ENCODE assay signal across 7 cellular contexts in the genomic region with DNA sequence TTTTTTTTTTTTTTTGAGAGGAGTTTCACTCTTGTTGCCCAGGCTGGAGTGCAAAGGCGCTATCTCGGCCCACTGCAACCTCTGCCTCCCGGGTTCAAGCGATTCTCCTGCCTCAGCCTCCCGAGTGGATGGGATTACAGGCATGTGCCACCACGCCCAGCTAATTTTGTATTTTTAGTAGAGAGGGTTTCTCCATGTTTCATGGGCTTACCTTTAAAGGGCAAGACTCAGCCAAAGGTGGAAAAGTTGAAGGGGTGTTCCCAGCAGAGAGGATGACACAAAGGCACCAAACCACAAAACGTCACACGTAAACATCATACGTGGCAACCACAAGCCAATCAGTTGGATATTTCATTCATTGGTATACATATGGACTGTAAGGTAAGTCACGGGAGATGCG. TPM values are rescaled to one million over a fixed set of nuclear protein-coding genes. Genes with fewer than 3 reads are reported as not detected.
DNase-seq lines count a peak whose midpoint lies in the region; TF ChIP-seq lines count a peak whose summit lies in the region.
"Not testable (repeated sequence)": the region's sequence is repeated elsewhere in the genome, so short reads cannot be mapped to it uniquely, and the experiment has no call there.

No MANE protein-coding gene starts in this region.

- peak overlapping the region; percentile 63 for H3K27ac Mint-ChIP-seq in MCF 10A (ENCODE audit: low read depth, unreplicated experiment)

- TSS peak; percentile 36 for BruUV-seq in MCF 10A (replicated peaks; lab: Mats Ljungman, UMichigan)

- peaks cover 31% of the 10 kb centered on the region for H3K4me1 Mint-ChIP-seq in MCF 10A (ENCODE audit: insufficient read depth, unreplicated experiment)

- not testable (repeated sequence) for H3K9me3 Mint-ChIP-seq in MCF 10A (ENCODE audit: unreplicated experiment)

- not testable (repeated sequence) for H3K4me1 ChIP-seq in HEK293 (ENCODE audit: control insufficient read depth, insufficient read depth, low read length); hepatocyte (ENCODE audit: insufficient read depth)
- peaks cover 29% of the 10 kb centered on the region for H3K4me1 ChIP-seq in skeletal muscle satellite cell (ENCODE audit: control insufficient read depth, insufficient read depth, low read length)

- H3K4me2 ChIP-seq in hepatocyte (peak overlapping the region; percentile 88), skeletal muscle satellite cell (ENCODE audit: low read length) (peak overlapping the region; percentile 88)

- not testable (repeated sequence) for H3K36me3 Mint-ChIP-seq in MCF 10A (ENCODE audit: insufficient read depth, unreplicated experiment)

- not testable (repeated sequence) for H3K79me2 ChIP-seq in hepatocyte

- H2AFZ ChIP-seq in hepatocyte, result not testable (repeated sequence)

- H4K20me1 ChIP-seq in hepatocyte (ENCODE audit: insufficient read depth, poor library complexity, severe bottlenecking), result not testable (repeated sequence)

- peak overlapping the region; percentile 86 for H3K4me3 Mint-ChIP-seq in MCF 10A (ENCODE audit: unreplicated experiment)

- H3K9ac ChIP-seq in skeletal muscle satellite cell (ENCODE audit: low read depth, low read length), result not testable (repeated sequence)

- not testable (repeated sequence) for H3K36me3 ChIP-seq in HEK293 (ENCODE audit: control insufficient read depth in 2 of 2, insufficient read depth in 1 of 2, low read length in 2 of 2); hepatocyte (replicated peaks; ENCODE audit: insufficient read depth, low read depth); skeletal muscle satellite cell (ENCODE audit: insufficient read depth, low read length)

- POLR2A ChIA-PET in HEK293 (lab: Yijun Ruan, JAX), result not testable (repeated sequence)
- POLR2A ChIA-PET in MCF 10A (lab: Yijun Ruan, JAX), result interaction anchor here (1.0 to 4.3 kb wide), 3 partner anchors 25 to 89 kb away, joined by 3 to 36 read pairs (median 3); partner anchors contain the start of genes CAB39L and SETDB2

- intact Hi-C loops in MCF 10A (cut with micrococcal nuclease), result not testable (repeated sequence)

- not testable (repeated sequence) for H3K4me3 ChIP-seq in HEK293 (ENCODE audit: low read depth, low read length); hepatocyte
- H3K4me3 ChIP-seq in skeletal muscle satellite cell (ENCODE audit: low read length), result peak overlapping the region; percentile 77

- H3K27me3 ChIP-seq in hepatocyte; skeletal muscle satellite cell (ENCODE audit: control insufficient read depth, insufficient read depth, low read length): not testable (repeated sequence)

- not testable (repeated sequence) for H3K9me3 ChIP-seq in HEK293 (ENCODE audit: control insufficient read depth, insufficient read depth, low read depth, low read length); hepatocyte (ENCODE audit: low read depth); skeletal muscle satellite cell (replicated peaks; ENCODE audit: low read length)

- CTCF ChIA-PET in HEK293 (lab: Yijun Ruan, JAX) (interaction anchor here (0.5 kb wide), 1 partner anchor 500 kb away, joined by 7 read pairs; no protein-coding TSS in a partner anchor), MCF 10A (lab: Yijun Ruan, JAX) (interaction anchor here (0.6 to 0.8 kb wide), 3 partner anchors 104 to 352 kb away, joined by 3 to 4 read pairs (median 3); no protein-coding TSS in a partner anchor)

- WGBS in hepatocyte (ENCODE audit: low lambda C conversion rate, missing lambda C conversion rate), result 92% methylated on average over 11 of the region's 11 CpGs

- TF ChIP-seq CTCF in HEK293 (tag by site-specific recombination; IDR thresholded peaks at IDR 0.05); MCF 10A (IDR thresholded peaks at IDR 0.05; ENCODE audit: unreplicated experiment); hepatocyte (IDR thresholded peaks at IDR 0.05; ENCODE audit: poor library complexity): not testable (repeated sequence)

- not testable (repeated sequence) for H3K27ac ChIP-seq in HEK293 (ENCODE audit: extremely low read depth, low read depth, low read length)
- peak overlapping the region; percentile 98 for H3K27ac ChIP-seq in hepatocyte

- H3K27me3 Mint-ChIP-seq in MCF 10A (ENCODE audit: insufficient read depth, unreplicated experiment), result not testable (repeated sequence)

- not testable (repeated sequence) for H3K9me2 ChIP-seq in hepatocyte (replicated peaks; ENCODE audit: insufficient read depth)

- DNase-seq in T-helper 9 cell, result peak; percentile 36
- peak; percentile 54 for DNase-seq in activated T-cell treated with anti-CD3 and anti-CD28 coated beads for 4 hours
- DNase-seq in MCF 10A (ENCODE audit: unreplicated experiment); hepatocyte (ENCODE audit: low spot score): not testable (repeated sequence)
- DNase-seq in stimulated activated CD8-positive, alpha-beta memory T cell treated with anti-CD3 and anti-CD28 coated beads, Interleukin-4, amount 100 ng/mL, for 48 hours, result peak; percentile 74

TF ChIP-seq in HEK293, 187 proteins besides CTCF, POLR2A, EP300 and RAD21:
- peak; percentile 98 for TF ChIP-seq PRDM10 (tag by site-specific recombination; IDR thresholded peaks at IDR 0.05)

RNA-seq across cellular contexts. Expression of gene PHF11, which starts 1.1 kb away (rescaled TPM):
- total RNA-seq in MCF 10A (2022) (15.4 and 17.9 TPM in 2 replicates), hepatocyte (17.7 and 20.4 TPM in 2 replicates)
- 14.4 and 17.9 TPM in 2 replicates for polyA plus RNA-seq in hepatocyte
- 11.9 and 13.5 TPM in 2 replicates for total RNA-seq in skeletal muscle satellite cell (2012; rRNA removed)

RNA-seq across cellular contexts. Expression of gene SETDB2, which starts 52.8 kb away (rescaled TPM):
- 6.1 and 7.3 TPM in 2 replicates for total RNA-seq in MCF 10A (2022)
- 14.5 and 17.1 TPM in 2 replicates for total RNA-seq in hepatocyte
- 7.0 and 8.9 TPM in 2 replicates for polyA plus RNA-seq in hepatocyte
- 4.2 and 4.8 TPM in 2 replicates for total RNA-seq in skeletal muscle satellite cell (2012; rRNA removed)

RNA-seq across cellular contexts. Expression of gene CAB39L, which starts 53.0 kb away (rescaled TPM):
- total RNA-seq in MCF 10A (2022), result 6.2 and 11.1 TPM in 2 replicates
- total RNA-seq in hepatocyte, result 20.1 and 20.4 TPM in 2 replicates
- polyA plus RNA-seq in hepatocyte, result 12.7 and 13.7 TPM in 2 replicates
- total RNA-seq in skeletal muscle satellite cell (2012; rRNA removed), result 9.1 and 9.4 TPM in 2 replicates
